ENCODE assay signal across 8 cellular contexts in genomic region chr12:2783936-2784600, GRCh38. TPM values are rescaled to one million over a fixed set of nuclear protein-coding genes. Genes with fewer than 3 reads are reported as not detected.
DNase-seq lines count a peak whose midpoint lies in the region; ATAC-seq and TF ChIP-seq lines count a peak whose summit lies in the region.

No MANE protein-coding gene starts in this region.

- intact Hi-C loops in ascending aorta (cut with DNase I), result loop anchor here (1.0 to 5.0 kb wide), 2 partner anchors 45 to 92 kb away; no protein-coding TSS in a partner anchor
- intact Hi-C loops in left ventricle myocardium superior (cut with micrococcal nuclease), result no loop called here
- intact Hi-C loops in psoas muscle (cut with DNase I), result loop anchor here in 1 of 2 donors (5.0 kb wide), 1 partner anchor 102 kb away; no protein-coding TSS in a partner anchor

- ATAC-seq in left ventricle myocardium superior (peak; percentile 95), psoas muscle (peak; percentile 85 to 98 (median 92)), HG03196 (IDR thresholded peaks at IDR 0.05; ENCODE audit: unreplicated experiment) (no peak)

- 11% methylated on average over 25 of the region's 25 CpGs for WGBS in psoas muscle, 3 donors

- H3K9me2 ChIP-seq in DOHH2 (replicated peaks; ENCODE audit: control insufficient read depth, low read length), result no peaks in the 10 kb centered on the region
- no peaks in the 10 kb centered on the region for H3K9me2 ChIP-seq in SU-DHL-6 (replicated peaks; ENCODE audit: insufficient read depth, low read length)

- H4K20me1 ChIP-seq in DOHH2 (ENCODE audit: control insufficient read depth, insufficient read depth, low read depth, low read length) (no peaks in the 10 kb centered on the region), SU-DHL-6 (ENCODE audit: low read depth, low read length) (no peaks in the 10 kb centered on the region)

- H3K4me1 ChIP-seq in DOHH2 (ENCODE audit: control insufficient read depth, low read length) (peaks cover 9% of the 10 kb centered on the region), ascending aorta (no peaks in the 10 kb centered on the region), psoas muscle (no peaks in the 10 kb centered on the region)

- no peak overlapping the region for H3K9ac ChIP-seq in SU-DHL-6 (ENCODE audit: low read length)

- peak overlapping the region; percentile 23 for H2AFZ ChIP-seq in SU-DHL-6 (ENCODE audit: low read depth, low read length, severe bottlenecking)

- H3K27ac ChIP-seq in DOHH2 (ENCODE audit: low read depth, low read length) (no peak overlapping the region), SU-DHL-6 (ENCODE audit: low read depth, low read length) (no peak overlapping the region), ascending aorta (no peak overlapping the region), psoas muscle (no peak overlapping the region)

- peak; percentile 87 for TF ChIP-seq CTCF in DOHH2 (IDR thresholded peaks at IDR 0.05; ENCODE audit: low read depth, low read length, poor library complexity, severe bottlenecking)
- peak; percentile 92 for TF ChIP-seq CTCF in LNCaP clone FGC (IDR thresholded peaks at IDR 0.05; ENCODE audit: control insufficient read depth, extremely low read depth, insufficient read depth)
- TF ChIP-seq CTCF in SU-DHL-6 (IDR thresholded peaks at IDR 0.05; ENCODE audit: insufficient read depth, low read length, poor library complexity, severe bottlenecking), result peak; percentile 82
- peak; percentile 81 to 94 (median 91) for TF ChIP-seq CTCF in ascending aorta (IDR thresholded peaks at IDR 0.05)
- TF ChIP-seq CTCF in psoas muscle (IDR thresholded peaks at IDR 0.05), result peak; percentile 83

- H3K79me2 ChIP-seq in DOHH2 (ENCODE audit: control insufficient read depth, low read length) (no peaks in the 10 kb centered on the region), SU-DHL-6 (ENCODE audit: insufficient read depth, low read length) (no peaks in the 10 kb centered on the region)

- H3K9me3 ChIP-seq in DOHH2 (ENCODE audit: control insufficient read depth, insufficient read depth, low read length) (no peaks in the 10 kb centered on the region), SU-DHL-6 (ENCODE audit: insufficient read depth, low read length) (no peaks in the 10 kb centered on the region), ascending aorta (no peaks in the 10 kb centered on the region), psoas muscle (no peaks in the 10 kb centered on the region)

- H3K36me3 ChIP-seq in DOHH2 (ENCODE audit: control insufficient read depth, low read length) (no peaks in the 10 kb centered on the region), SU-DHL-6 (ENCODE audit: low read length) (no peaks in the 10 kb centered on the region), ascending aorta (no peaks in the 10 kb centered on the region), psoas muscle (ENCODE audit: insufficient read depth in 1 of 2, low read depth in 1 of 2) (no peaks in the 10 kb centered on the region)

- H3K4me3 ChIP-seq in DOHH2 (ENCODE audit: low read length), result 0 out of 2 replicates have a peak overlapping the region, but pooled peaks have one; percentile 28
- no peak overlapping the region for H3K4me3 ChIP-seq in LNCaP clone FGC (ENCODE audit: low read depth, low read length)
- H3K4me3 ChIP-seq in SU-DHL-6 (ENCODE audit: insufficient read depth, low read length, poor library complexity, severe bottlenecking), result no peak overlapping the region
- H3K4me3 ChIP-seq in ascending aorta, result peak overlapping the region; percentile 41 to 56
- H3K4me3 ChIP-seq in psoas muscle, result peak overlapping the region; percentile 63

- H3F3A ChIP-seq in DOHH2 (ENCODE audit: control insufficient read depth, insufficient read depth) (no peaks in the 10 kb centered on the region), SU-DHL-6 (ENCODE audit: insufficient read depth) (no peaks in the 10 kb centered on the region)

- H3K4me2 ChIP-seq in DOHH2 (ENCODE audit: low read length) (peak overlapping the region; percentile 56), SU-DHL-6 (ENCODE audit: low read depth, low read length, poor library complexity, severe bottlenecking) (peak overlapping the region; percentile 21)

- DNase-seq in LNCaP clone FGC (ENCODE audit: low read depth) (no peak), ascending aorta (ENCODE audit: low spot score in 2 of 2) (peak in 1 of 2 donors; percentile 78), left ventricle myocardium superior (peak; percentile 87), psoas muscle (peak; percentile 56 to 76), GOT3 (lab: John Stamatoyannopoulos, UW) (no peak)

- H3K27me3 ChIP-seq in DOHH2 (ENCODE audit: control insufficient read depth, low read length) (peaks cover 18% of the 10 kb centered on the region), SU-DHL-6 (ENCODE audit: low read length) (no peaks in the 10 kb centered on the region), ascending aorta (no peaks in the 10 kb centered on the region), psoas muscle (ENCODE audit: insufficient read depth in 3 of 3, low read length in 2 of 3) (no peaks in the 10 kb centered on the region)

RNA-seq across cellular contexts. Expression of gene FKBP4, which starts 10.7 kb away (rescaled TPM):
- total RNA-seq in ascending aorta (36.3 TPM), left ventricle myocardium superior (59.0 TPM), psoas muscle (100 to 1,000 TPM in 2 of 4 donors, 10 to 100 TPM in 2; 80.7 to 122 (median 92.0) TPM)
- polyA plus RNA-seq in psoas muscle, result 100 to 1,000 TPM in 1 of 3 donors, 10 to 100 TPM in 2; 62.4 to 116 (median 86.2) TPM

RNA-seq across cellular contexts. Expression of gene ITFG2, which starts 28.4 kb away (rescaled TPM):
- total RNA-seq in ascending aorta, result 19.9 TPM
- 14.7 TPM for total RNA-seq in left ventricle myocardium superior
- total RNA-seq in psoas muscle, result 10 to 100 TPM in 2 of 4 donors, 1 to 10 TPM in 2; 5.1 to 12.0 (median 9.3) TPM
- 10 to 100 TPM in 1 of 3 donors, 1 to 10 TPM in 2; 7.8 to 12.8 (median 8.8) TPM for polyA plus RNA-seq in psoas muscle

RNA-seq across cellular contexts. Expression of gene NRIP2, which starts 50.8 kb away (rescaled TPM):
- total RNA-seq in ascending aorta, result 9.7 TPM
- 1.1 TPM for total RNA-seq in left ventricle myocardium superior
- 1 to 10 TPM in 2 of 4 donors, under 1 TPM in 2; 0.96 to 2.4 (median 1.1) TPM for total RNA-seq in psoas muscle
- 1 to 10 TPM; 1.0 to 1.3 (median 1.3) TPM for polyA plus RNA-seq in psoas muscle

Comparison
In these comparisons a context has a peak if more than half of its experiments do, and no peak if none do; other contexts are left out.
1. H3K4me3 ChIP-seq: peak in DOHH2 (single experiment), ascending aorta (2 of 2) and psoas muscle (single experiment); none in LNCaP clone FGC (single experiment) and SU-DHL-6 (single experiment).
2. DNase-seq: peak in left ventricle myocardium superior (single experiment) and psoas muscle (2 of 2); none in LNCaP clone FGC (single experiment) and GOT3 (single experiment).
3. Peak in every context shown above with its lines, with median percentiles within 50 percentile points of each other: CTCF ChIP-seq.